22 cellular contexts compared by ENCODE assay signal in the genomic region with DNA sequence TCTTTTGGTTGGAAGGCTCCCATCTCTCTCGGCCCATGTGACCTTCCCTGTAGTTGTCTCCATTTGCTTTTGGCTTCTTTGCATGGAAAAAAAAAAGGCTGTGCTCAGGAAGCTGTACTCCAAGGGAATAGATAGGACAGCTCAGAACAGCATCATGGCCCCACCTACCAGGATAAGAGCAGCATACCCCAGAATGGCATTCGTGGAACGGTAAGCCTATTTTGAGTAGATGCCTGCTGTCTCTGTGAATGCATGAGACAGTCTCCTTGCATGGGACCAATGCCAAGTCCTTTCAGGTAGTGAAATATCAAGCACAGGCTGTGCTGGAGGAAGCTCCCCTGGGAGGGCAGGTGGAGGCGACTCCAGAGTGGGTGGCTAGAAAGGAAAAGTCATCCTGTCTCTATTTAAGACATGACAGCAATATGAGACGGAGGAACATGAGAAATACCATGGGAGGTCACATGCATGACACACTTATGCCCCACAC.
DNase-seq lines count a peak whose midpoint lies in the region; ATAC-seq and TF ChIP-seq lines count a peak whose summit lies in the region.
"Had no signal": no experiment of that assay in that cellular context is flagged by ENCODE, and none has a peak within 500 bp of the region (broad histone marks: within the 10 kb centered on the region; RNA-seq: fewer than 3 reads in every experiment).

No MANE protein-coding gene starts in this region.

- no peaks in the 10 kb centered on the region for H3K4me1 Mint-ChIP-seq in CD14-positive monocyte
- H3K4me1 Mint-ChIP-seq: activated naive CD4-positive, alpha-beta T cell treated with anti-CD3 and anti-CD28 coated beads, Interleukin-2, amount 50 U/mL, for 24 hours; brain had no signal

- intact Hi-C loops in gastrocnemius medialis (cut with DNase I; ENCODE audit: low total_unique reads): loop anchor here (2.0 kb wide), 1 partner anchor 21 kb away; no protein-coding TSS in a partner anchor
- intact Hi-C loops in CD14-positive monocyte (cut with micrococcal nuclease): no loop called here

- in situ Hi-C loops in gastrocnemius medialis (cut with MboI; ENCODE audit: low sequenced_read_pairs in 4 of 4): no loop called here

- H3K27ac ChIP-seq in epithelial cell of prostate (peak overlapping the region; percentile 81), gastrocnemius medialis (peak overlapping the region; percentile 85 to 92 (median 86)), Peyer's patch (no peak overlapping the region)
- H3K27ac ChIP-seq: esophagus squamous epithelium, HL-60, skin epidermis, tibial artery had no signal

- DNase-seq in NCI-H1092 treated with DMSO at 0.1 percent for 48 hours (lab: John Stamatoyannopoulos, UW): peak; percentile 53
- DNase-seq in NCI-H2171 treated with DMSO at 0.1 percent for 48 hours (lab: John Stamatoyannopoulos, UW): peak; percentile 97
- DNase-seq in epithelial cell of prostate (ENCODE audit: low read depth, low spot score): no peak
- peak; percentile 76 to 84 for DNase-seq in gastrocnemius medialis
- no peak for DNase-seq in CD14-positive monocyte (ENCODE audit: low spot score)
- DNase-seq in Peyer's patch: no peak
- DNase-seq: activated CD4-positive, alpha-beta T cell treated with anti-CD3 and anti-CD28 coated beads, Interleukin-2, amount 50 U/mL, for 4 hours; activated T-cell treated with anti-CD3 and anti-CD28 coated beads, Interleukin-2, amount 50 U/mL, for 1 hour; DMS53; esophagus squamous epithelium; mucosa of descending colon; NCI-H774; occipital lobe; SW 1271; tibial artery had no signal

- no peak overlapping the region for H3K27ac Mint-ChIP-seq in CD14-positive monocyte
- H3K27ac Mint-ChIP-seq: activated naive CD4-positive, alpha-beta T cell treated with anti-CD3 and anti-CD28 coated beads, Interleukin-2, amount 50 U/mL, for 24 hours had no signal

- H3K27me3 ChIP-seq in gastrocnemius medialis (no peaks in the 10 kb centered on the region), Peyer's patch (no peaks in the 10 kb centered on the region)
- H3K27me3 ChIP-seq: esophagus squamous epithelium, tibial artery had no signal

- H3K4me3 Mint-ChIP-seq in CD14-positive monocyte: no peak overlapping the region
- H3K4me3 Mint-ChIP-seq: activated naive CD4-positive, alpha-beta T cell treated with anti-CD3 and anti-CD28 coated beads, Interleukin-2, amount 50 U/mL, for 24 hours; brain had no signal

- TF ChIP-seq POLR2A in gastrocnemius medialis (IDR thresholded peaks at IDR 0.05): no peak
- no peak for TF ChIP-seq POLR2A in Peyer's patch (IDR thresholded peaks at IDR 0.05)

- H3K9me3 Mint-ChIP-seq in CD14-positive monocyte: peaks cover 5 to 29% (median 14%) of the 10 kb centered on the region in 7 donors
- H3K9me3 Mint-ChIP-seq: activated naive CD4-positive, alpha-beta T cell treated with anti-CD3 and anti-CD28 coated beads, Interleukin-2, amount 50 U/mL, for 24 hours had no signal

- peaks cover 55 to 57% of the 10 kb centered on the region in 2 donors for H3K4me1 ChIP-seq in gastrocnemius medialis
- no peaks in the 10 kb centered on the region for H3K4me1 ChIP-seq in Peyer's patch

- no peak overlapping the region for H3K4me3 ChIP-seq in gastrocnemius medialis
- H3K4me3 ChIP-seq in Peyer's patch: no peak overlapping the region
- H3K4me3 ChIP-seq: esophagus squamous epithelium, K562, mucosa of descending colon, skin epidermis, tibial artery had no signal

- ATAC-seq in gastrocnemius medialis: peak; percentile 67 to 85
- no peak for ATAC-seq in HG03108 (IDR thresholded peaks at IDR 0.05; ENCODE audit: unreplicated experiment)
- ATAC-seq in GM18520 (IDR thresholded peaks at IDR 0.05; ENCODE audit: unreplicated experiment): no peak
- ATAC-seq: K562, mucosa of descending colon had no signal

- H3K36me3 ChIP-seq in gastrocnemius medialis (no peaks in the 10 kb centered on the region), Peyer's patch (no peaks in the 10 kb centered on the region)
- H3K36me3 ChIP-seq: esophagus squamous epithelium, tibial artery had no signal

- H3K9me3 ChIP-seq in gastrocnemius medialis (no peaks in the 10 kb centered on the region), Peyer's patch (no peaks in the 10 kb centered on the region)
- H3K9me3 ChIP-seq: esophagus squamous epithelium, mucosa of descending colon, tibial artery had no signal

- H3K36me3 Mint-ChIP-seq in CD14-positive monocyte: no peaks in the 10 kb centered on the region
- H3K36me3 Mint-ChIP-seq: activated naive CD4-positive, alpha-beta T cell treated with anti-CD3 and anti-CD28 coated beads, Interleukin-2, amount 50 U/mL, for 24 hours; brain had no signal

- peaks cover 0 to 1% (median 0%) of the 10 kb centered on the region in 3 donors for H3K27me3 Mint-ChIP-seq in CD14-positive monocyte (ENCODE audit: low read depth in 3 of 3)
- H3K27me3 Mint-ChIP-seq: activated naive CD4-positive, alpha-beta T cell treated with anti-CD3 and anti-CD28 coated beads, Interleukin-2, amount 50 U/mL, for 24 hours had no signal

- TF ChIP-seq CTCF in gastrocnemius medialis (IDR thresholded peaks at IDR 0.05 in 4 of 5, conservative IDR thresholded peaks at IDR 0.05 in 1 of 5) (no peak), CD14-positive monocyte (IDR thresholded peaks at IDR 0.05) (no peak), Peyer's patch (IDR thresholded peaks at IDR 0.05) (no peak)

Comparison
In these comparisons a context has a peak if more than half of its experiments do, and no peak if none do; other contexts are left out.
1. DNase-seq: peak in NCI-H1092 treated with DMSO at 0.1 percent for 48 hours (single experiment), NCI-H2171 treated with DMSO at 0.1 percent for 48 hours (single experiment) and gastrocnemius medialis (2 of 2); none in epithelial cell of prostate (single experiment), CD14-positive monocyte (single experiment) and Peyer's patch (0 of 3).
2. H3K27ac ChIP-seq: peak in epithelial cell of prostate (single experiment) and gastrocnemius medialis (4 of 4); none in Peyer's patch (0 of 4).
3. ATAC-seq: peak in gastrocnemius medialis (2 of 2); none in HG03108 (single experiment) and GM18520 (single experiment).